ENCODE assay signal across 35 cellular contexts in the genomic region with DNA sequence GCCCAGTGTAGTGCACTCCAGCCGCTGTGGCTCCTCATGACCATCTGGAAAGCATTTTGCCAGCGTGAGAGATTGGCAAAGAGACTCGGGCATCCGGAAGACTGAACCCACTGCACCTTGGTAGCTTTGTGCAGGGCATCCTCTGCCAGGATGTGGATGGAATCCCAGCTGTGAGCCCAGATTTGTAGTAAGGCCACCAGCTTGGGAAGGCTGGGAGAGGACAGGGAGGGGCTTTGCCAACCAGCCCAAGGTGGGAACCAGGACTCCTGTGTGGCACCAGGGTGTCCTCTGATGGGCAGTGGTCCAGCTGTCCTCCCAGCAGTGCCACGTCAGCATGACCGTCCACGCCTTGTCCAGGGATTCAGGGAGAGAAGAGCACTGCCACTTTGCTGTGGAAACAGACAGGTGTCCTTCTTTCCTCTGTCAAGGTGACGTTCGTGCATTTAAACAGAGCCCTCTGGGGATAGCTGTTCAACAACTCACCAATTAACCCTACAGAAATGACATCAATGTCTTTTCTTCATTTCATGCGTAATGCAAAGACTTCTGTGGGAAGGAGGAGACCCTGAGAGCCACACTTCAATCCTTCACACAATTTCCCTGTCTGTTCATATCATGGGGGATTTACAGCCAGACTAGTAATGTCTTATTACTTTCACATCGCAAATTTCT. TPM values are rescaled to one million over a fixed set of nuclear protein-coding genes. Genes with fewer than 3 reads are reported as not detected.
DNase-seq lines count a peak whose midpoint lies in the region; ATAC-seq and TF ChIP-seq lines count a peak whose summit lies in the region.
"Had no signal": no experiment of that assay in that cellular context is flagged by ENCODE, and none has a peak within 500 bp of the region (broad histone marks: within the 10 kb centered on the region; RNA-seq: fewer than 3 reads in every experiment).

No MANE protein-coding gene starts in this region.

- H3K9me3 Mint-ChIP-seq in endodermal cell: no peaks in the 10 kb centered on the region
- H3K9me3 Mint-ChIP-seq: activated naive CD4-positive, alpha-beta T cell treated with anti-CD3 and anti-CD28 coated beads, Interleukin-2, amount 50 U/mL, for 72 hours; activated T-helper 2 cell treated with anti-CD3 and anti-CD28 coated beads, Interferon-gamma antibody, Interleukin-2, Interleukin-4, amounts not matched to agents 10 μg/mL and 5 μg/mL and 100 μg/mL, durations not matched to agents 14 hours and 24 hours and 36 hours; HFFc6; stimulated activated naive CD8-positive, alpha-beta T cell treated with anti-CD3 and anti-CD28 coated beads, Interleukin-15, amount 100 ng/mL, for 72 hours had no signal

- H3K27me3 Mint-ChIP-seq in endodermal cell (ENCODE audit: insufficient read depth): no peaks in the 10 kb centered on the region

- TF ChIP-seq CTCF in heart left ventricle (IDR thresholded peaks at IDR 0.05) (no peak), left ventricle myocardium inferior (IDR thresholded peaks at IDR 0.05; ENCODE audit: borderline replicate concordance) (no peak), endodermal cell (conservative IDR thresholded peaks at IDR 0.05) (no peak), osteoblast (IDR thresholded peaks at IDR 0.05; ENCODE audit: extremely low read depth, low read depth, low read length) (no peak)

- peaks cover 0 to 17% (median 8%) of the 10 kb centered on the region in 12 donors for H3K4me1 ChIP-seq in heart left ventricle
- peaks cover 20% of the 10 kb centered on the region for H3K4me1 ChIP-seq in left ventricle myocardium inferior
- H3K4me1 ChIP-seq in endodermal cell (ENCODE audit: control insufficient read depth, insufficient read depth, low read length): no peaks in the 10 kb centered on the region
- H3K4me1 ChIP-seq in osteoblast (ENCODE audit: insufficient read depth, low read length): peaks cover 8% of the 10 kb centered on the region
- no peaks in the 10 kb centered on the region for H3K4me1 ChIP-seq in aorta (ENCODE audit: control insufficient read depth in 1 of 2, insufficient read depth in 2 of 2, low read length in 2 of 2)
- H3K4me1 ChIP-seq: BLaER1, pancreas had no signal

- DNase-seq in heart left ventricle (peak in 3 of 5 donors; percentile 2 to 49 (median 10)), left ventricle myocardium inferior (no peak), endodermal cell (peak; percentile 31), osteoblast (ENCODE audit: insufficient read length, low spot score, missing footprints) (peak; percentile 8), aorta (peak; percentile 14 to 28)
- DNase-seq: activated CD4-positive, alpha-beta T cell treated with anti-CD3 and anti-CD28 coated beads, Interleukin-2, amount 50 U/mL, for 1 hour; DMS153; effector memory CD4-positive, alpha-beta T cell; GOT3; HFFc6; KBM-7; NCI-H1105; NCI-H187; NCI-H2171; NCI-H82; stimulated activated CD4-positive, alpha-beta T cell treated with anti-CD3 and anti-CD28 coated beads, Interleukin-1b, Interleukin-23, amount 100 ng/mL, for 48 hours; stimulated activated CD8-positive, alpha-beta memory T cell treated with anti-CD3 and anti-CD28 coated beads, Interleukin-4, amount 100 ng/mL, for 48 hours; T1000 had no signal

- no peaks in the 10 kb centered on the region for H3K36me3 ChIP-seq in heart left ventricle
- no peaks in the 10 kb centered on the region for H3K36me3 ChIP-seq in left ventricle myocardium inferior
- H3K36me3 ChIP-seq in endodermal cell (ENCODE audit: control insufficient read depth, insufficient read depth, low read length): no peaks in the 10 kb centered on the region
- no peaks in the 10 kb centered on the region for H3K36me3 ChIP-seq in osteoblast (ENCODE audit: insufficient read depth, low read length)
- H3K36me3 ChIP-seq in aorta (ENCODE audit: control insufficient read depth in 1 of 2, insufficient read depth in 2 of 2, low read length in 1 of 2): peaks cover 0 to 4% of the 10 kb centered on the region in 2 donors
- H3K36me3 ChIP-seq: BLaER1, pancreas had no signal

- no peak overlapping the region for H3K4me3 ChIP-seq in heart left ventricle
- no peak overlapping the region for H3K4me3 ChIP-seq in left ventricle myocardium inferior
- H3K4me3 ChIP-seq in endodermal cell (ENCODE audit: low read length): no peak overlapping the region
- H3K4me3 ChIP-seq in osteoblast (ENCODE audit: insufficient read depth, low read length): no peak overlapping the region
- no peak overlapping the region for H3K4me3 ChIP-seq in aorta (ENCODE audit: low read length in 2 of 2)
- H3K4me3 ChIP-seq: BLaER1, pancreas, smooth muscle cell had no signal

- H3K36me3 Mint-ChIP-seq in endodermal cell (ENCODE audit: low read depth): no peaks in the 10 kb centered on the region
- H3K36me3 Mint-ChIP-seq: activated naive CD4-positive, alpha-beta T cell treated with anti-CD3 and anti-CD28 coated beads, Interleukin-2, amount 50 U/mL, for 72 hours; naive thymus-derived CD4-positive, alpha-beta T cell had no signal

- H3K27me3 ChIP-seq in heart left ventricle (no peaks in the 10 kb centered on the region), left ventricle myocardium inferior (ENCODE audit: low read depth) (no peaks in the 10 kb centered on the region), endodermal cell (ENCODE audit: control insufficient read depth, insufficient read depth, low read length, poor library complexity, severe bottlenecking) (no peaks in the 10 kb centered on the region), osteoblast (ENCODE audit: insufficient read depth, low read length) (peaks cover 17% of the 10 kb centered on the region), aorta (ENCODE audit: control insufficient read depth in 1 of 2, insufficient read depth in 2 of 2, low read length in 1 of 2) (no peaks in the 10 kb centered on the region)
- H3K27me3 ChIP-seq: BLaER1, pancreas had no signal

- intact Hi-C loops in heart left ventricle (cut with DNase I) (no loop called here), left ventricle myocardium inferior (cut with micrococcal nuclease) (no loop called here), aorta (cut with DNase I) (no loop called here)

- no peaks in the 10 kb centered on the region for H3K79me2 ChIP-seq in osteoblast (ENCODE audit: insufficient read depth, low read length)

- H3K4me3 Mint-ChIP-seq in endodermal cell: no peak overlapping the region
- H3K4me3 Mint-ChIP-seq: HFFc6; naive thymus-derived CD4-positive, alpha-beta T cell; stimulated activated naive CD8-positive, alpha-beta T cell treated with anti-CD3 and anti-CD28 coated beads, Interleukin-15, amount 100 ng/mL, for 72 hours had no signal

- H3K27ac ChIP-seq in heart left ventricle: peak overlapping the region in 1 of 12 donors; percentile 61
- H3K27ac ChIP-seq in left ventricle myocardium inferior (replicated peaks): no peak overlapping the region
- no peak overlapping the region for H3K27ac ChIP-seq in endodermal cell (ENCODE audit: low read depth, low read length)
- no peak overlapping the region for H3K27ac ChIP-seq in osteoblast (ENCODE audit: low read depth, low read length)
- H3K27ac ChIP-seq in aorta (ENCODE audit: low read depth in 1 of 2, low read length in 2 of 2): no peak overlapping the region
- H3K27ac ChIP-seq: BLaER1, pancreas, RWPE1 had no signal

- ATAC-seq in heart left ventricle (no peak), aorta (ENCODE audit: low FRiP score) (no peak), HG03045 (IDR thresholded peaks at IDR 0.05; ENCODE audit: unreplicated experiment) (no peak), HG02759 (IDR thresholded peaks at IDR 0.05; ENCODE audit: unreplicated experiment) (no peak)
- ATAC-seq: activated naive CD4-positive, alpha-beta T cell treated with anti-CD3 and anti-CD28 coated beads, Interleukin-2, amount 50 U/mL, for 72 hours; naive thymus-derived CD4-positive, alpha-beta T cell; stimulated activated naive CD8-positive, alpha-beta T cell treated with anti-CD3 and anti-CD28 coated beads, Interleukin-15, amount 100 ng/mL, for 72 hours had no signal

- H3K4me1 Mint-ChIP-seq in endodermal cell: peaks cover 2% of the 10 kb centered on the region
- H3K4me1 Mint-ChIP-seq: naive thymus-derived CD4-positive, alpha-beta T cell; stimulated activated naive CD8-positive, alpha-beta T cell treated with anti-CD3 and anti-CD28 coated beads, Interleukin-15, amount 100 ng/mL, for 72 hours had no signal

- H2AFZ ChIP-seq in osteoblast (ENCODE audit: low read length): no peak overlapping the region

- no peak overlapping the region for H3K4me2 ChIP-seq in osteoblast (ENCODE audit: insufficient read depth, low read length)
- H3K4me2 ChIP-seq: BLaER1, smooth muscle cell had no signal

- H3K9ac ChIP-seq in endodermal cell (ENCODE audit: extremely low read depth, low read length, poor library complexity, severe bottlenecking): no peak overlapping the region
- H3K9ac ChIP-seq: BLaER1 had no signal

- H3K27ac Mint-ChIP-seq in endodermal cell: no peak overlapping the region
- H3K27ac Mint-ChIP-seq: activated naive CD4-positive, alpha-beta T cell treated with anti-CD3 and anti-CD28 coated beads, Interleukin-2, amount 50 U/mL, for 72 hours; activated T-helper 2 cell treated with anti-CD3 and anti-CD28 coated beads, Interferon-gamma antibody, Interleukin-2, Interleukin-4, amounts not matched to agents 10 μg/mL and 5 μg/mL and 100 μg/mL, durations not matched to agents 14 hours and 24 hours and 36 hours; HFFc6; naive thymus-derived CD4-positive, alpha-beta T cell had no signal

- TF ChIP-seq POLR2A in heart left ventricle (IDR thresholded peaks at IDR 0.05): no peak

- 71 to 81% (median 80%) methylated on average over 10 to 11 of the region's 11 CpGs for WGBS in heart left ventricle, 4 donors
- WGBS in endodermal cell (ENCODE audit: insufficient coverage in 1 of 2, insufficient read length in 1 of 2), 2 experiments: 90 to 93% methylated on average over 8 to 11 of the region's 11 CpGs
- WGBS in aorta, 2 donors: 86 to 87% methylated on average over 11 of the region's 11 CpGs

- H4K20me1 ChIP-seq in osteoblast (ENCODE audit: insufficient read depth, low read length): no peaks in the 10 kb centered on the region
- H4K20me1 ChIP-seq: BLaER1 had no signal

- H3K9me3 ChIP-seq in heart left ventricle: no peaks in the 10 kb centered on the region
- no peaks in the 10 kb centered on the region for H3K9me3 ChIP-seq in left ventricle myocardium inferior (replicated peaks)
- H3K9me3 ChIP-seq in endodermal cell (ENCODE audit: control insufficient read depth, low read length): no peaks in the 10 kb centered on the region
- no peaks in the 10 kb centered on the region for H3K9me3 ChIP-seq in osteoblast (ENCODE audit: low read depth, low read length)
- H3K9me3 ChIP-seq in aorta (ENCODE audit: control insufficient read depth, low read length): peaks cover 3% of the 10 kb centered on the region
- H3K9me3 ChIP-seq: BLaER1, pancreas had no signal

RNA-seq across cellular contexts. Expression of a gene that starts 19.1 kb away (rescaled TPM):
- total RNA-seq in heart left ventricle: 10 to 100 TPM; 10.5 to 85.8 (median 31.0) TPM
- 10 to 100 TPM; 39.9 to 70.6 TPM for polyA plus RNA-seq in heart left ventricle
- total RNA-seq in left ventricle myocardium inferior: 44.6 TPM
- total RNA-seq in endodermal cell: 10 to 100 TPM; 20.7 to 31.1 TPM
- 7.3 TPM for polyA plus RNA-seq in endodermal cell (2013, experiment 1 of 2)
- 5.6 TPM for polyA plus RNA-seq in endodermal cell (2013, experiment 2 of 2)
- 4.3 and 4.4 TPM in 2 replicates for total RNA-seq in osteoblast
- 10 to 100 TPM in 1 of 2 donors, 1 to 10 TPM in 1; 8.5 to 39.9 TPM for total RNA-seq in aorta
- 10 to 100 TPM; 23.7 to 43.9 TPM for polyA plus RNA-seq in aorta
- total RNA-seq: epithelial cell of proximal tubule, smooth muscle cell had no signal
- polyA plus RNA-seq: naive thymus-derived CD4-positive, alpha-beta T cell; smooth muscle cell had no signal

RNA-seq across cellular contexts. Expression of a gene that starts 56.6 kb away (rescaled TPM):
- total RNA-seq in heart left ventricle: not detected
- not detected for polyA plus RNA-seq in heart left ventricle
- not detected for total RNA-seq in left ventricle myocardium inferior
- total RNA-seq in endodermal cell: under 1 TPM; 0.44 to 0.66 TPM
- polyA plus RNA-seq in endodermal cell (2013, experiment 1 of 2): 2.6 TPM
- 1.6 TPM for polyA plus RNA-seq in endodermal cell (2013, experiment 2 of 2)
- not detected in 2 replicates for total RNA-seq in osteoblast
- not detected for total RNA-seq in aorta
- polyA plus RNA-seq in aorta: not detected
- total RNA-seq: activated naive CD4-positive, alpha-beta T cell treated with anti-CD3 and anti-CD28 coated beads, Interleukin-2, amount 50 U/mL, for 72 hours; activated T-helper 2 cell treated with anti-CD3 and anti-CD28 coated beads, Interferon-gamma antibody, Interleukin-2, Interleukin-4, amounts not matched to agents 10 μg/mL and 5 μg/mL and 100 μg/mL, durations not matched to agents 14 hours and 24 hours and 36 hours; bronchial epithelial cell; epithelial cell of proximal tubule; HFFc6; liver; M059J; naive thymus-derived CD4-positive, alpha-beta T cell; NCI-H460; OCI-LY7; pancreas; SK-MEL-5; smooth muscle cell had no signal
- polyA plus RNA-seq: liver; naive thymus-derived CD4-positive, alpha-beta T cell; pancreas; smooth muscle cell had no signal
